Comparison of ENCODE assay signal across 1 cellular context in the genomic region with DNA sequence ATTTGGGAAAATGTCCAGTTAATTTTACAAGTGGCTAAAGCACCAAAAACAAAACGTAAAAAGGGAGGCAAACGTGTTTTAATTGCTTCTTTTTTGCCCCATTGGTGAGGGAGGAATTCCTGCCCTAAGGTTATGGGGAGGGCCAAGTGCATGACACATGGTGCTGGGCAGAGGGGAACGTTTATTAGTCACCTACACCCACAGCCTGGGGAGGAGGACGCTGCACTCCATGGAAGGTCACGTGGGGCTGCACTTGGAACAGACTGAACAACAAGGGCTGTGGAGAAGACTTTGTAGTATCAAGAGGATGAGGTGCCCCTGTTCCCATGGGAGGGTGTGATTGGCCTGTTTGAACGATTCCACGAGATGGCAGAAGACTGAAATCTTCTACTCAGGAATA.
TF ChIP-seq lines count a peak whose summit lies in the region.

No MANE protein-coding gene starts in this region.

TF ChIP-seq in SK-N-SH treated with all-trans-retinoic acid at 6 μM for 48 hours, 23 proteins besides CTCF, POLR2A, EP300 and RAD21 (continued from another document):
- TF ChIP-seq, protein P1, sequence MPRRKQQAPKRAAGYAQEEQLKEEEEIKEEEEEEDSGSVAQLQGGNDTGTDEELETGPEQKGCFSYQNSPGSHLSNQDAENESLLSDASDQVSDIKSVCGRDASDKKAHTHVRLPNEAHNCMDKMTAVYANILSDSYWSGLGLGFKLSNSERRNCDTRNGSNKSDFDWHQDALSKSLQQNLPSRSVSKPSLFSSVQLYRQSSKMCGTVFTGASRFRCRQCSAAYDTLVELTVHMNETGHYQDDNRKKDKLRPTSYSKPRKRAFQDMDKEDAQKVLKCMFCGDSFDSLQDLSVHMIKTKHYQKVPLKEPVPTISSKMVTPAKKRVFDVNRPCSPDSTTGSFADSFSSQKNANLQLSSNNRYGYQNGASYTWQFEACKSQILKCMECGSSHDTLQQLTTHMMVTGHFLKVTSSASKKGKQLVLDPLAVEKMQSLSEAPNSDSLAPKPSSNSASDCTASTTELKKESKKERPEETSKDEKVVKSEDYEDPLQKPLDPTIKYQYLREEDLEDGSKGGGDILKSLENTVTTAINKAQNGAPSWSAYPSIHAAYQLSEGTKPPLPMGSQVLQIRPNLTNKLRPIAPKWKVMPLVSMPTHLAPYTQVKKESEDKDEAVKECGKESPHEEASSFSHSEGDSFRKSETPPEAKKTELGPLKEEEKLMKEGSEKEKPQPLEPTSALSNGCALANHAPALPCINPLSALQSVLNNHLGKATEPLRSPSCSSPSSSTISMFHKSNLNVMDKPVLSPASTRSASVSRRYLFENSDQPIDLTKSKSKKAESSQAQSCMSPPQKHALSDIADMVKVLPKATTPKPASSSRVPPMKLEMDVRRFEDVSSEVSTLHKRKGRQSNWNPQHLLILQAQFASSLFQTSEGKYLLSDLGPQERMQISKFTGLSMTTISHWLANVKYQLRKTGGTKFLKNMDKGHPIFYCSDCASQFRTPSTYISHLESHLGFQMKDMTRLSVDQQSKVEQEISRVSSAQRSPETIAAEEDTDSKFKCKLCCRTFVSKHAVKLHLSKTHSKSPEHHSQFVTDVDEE (CRISPR knock-in tag; IDR thresholded peaks at IDR 0.05): no peak
- TF ChIP-seq TCF4 (CRISPR knock-in tag; IDR thresholded peaks at IDR 0.05; ENCODE audit: borderline replicate concordance) (no peak), TOX (CRISPR knock-in tag; IDR thresholded peaks at IDR 0.05; ENCODE audit: borderline replicate concordance) (no peak), ZNF70 (CRISPR knock-in tag; IDR thresholded peaks at IDR 0.05) (no peak), RARB (CRISPR knock-in tag; IDR thresholded peaks at IDR 0.05) (no peak)
- TF ChIP-seq, protein P2, sequence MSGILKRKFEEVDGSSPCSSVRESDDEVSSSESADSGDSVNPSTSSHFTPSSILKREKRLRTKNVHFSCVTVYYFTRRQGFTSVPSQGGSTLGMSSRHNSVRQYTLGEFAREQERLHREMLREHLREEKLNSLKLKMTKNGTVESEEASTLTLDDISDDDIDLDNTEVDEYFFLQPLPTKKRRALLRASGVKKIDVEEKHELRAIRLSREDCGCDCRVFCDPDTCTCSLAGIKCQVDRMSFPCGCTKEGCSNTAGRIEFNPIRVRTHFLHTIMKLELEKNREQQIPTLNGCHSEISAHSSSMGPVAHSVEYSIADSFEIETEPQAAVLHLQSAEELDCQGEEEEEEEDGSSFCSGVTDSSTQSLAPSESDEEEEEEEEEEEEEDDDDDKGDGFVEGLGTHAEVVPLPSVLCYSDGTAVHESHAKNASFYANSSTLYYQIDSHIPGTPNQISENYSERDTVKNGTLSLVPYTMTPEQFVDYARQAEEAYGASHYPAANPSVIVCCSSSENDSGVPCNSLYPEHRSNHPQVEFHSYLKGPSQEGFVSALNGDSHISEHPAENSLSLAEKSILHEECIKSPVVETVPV (CRISPR knock-in tag; IDR thresholded peaks at IDR 0.05): no peak
